ENCODE assay signal across 1 cellular context in the genomic region with DNA sequence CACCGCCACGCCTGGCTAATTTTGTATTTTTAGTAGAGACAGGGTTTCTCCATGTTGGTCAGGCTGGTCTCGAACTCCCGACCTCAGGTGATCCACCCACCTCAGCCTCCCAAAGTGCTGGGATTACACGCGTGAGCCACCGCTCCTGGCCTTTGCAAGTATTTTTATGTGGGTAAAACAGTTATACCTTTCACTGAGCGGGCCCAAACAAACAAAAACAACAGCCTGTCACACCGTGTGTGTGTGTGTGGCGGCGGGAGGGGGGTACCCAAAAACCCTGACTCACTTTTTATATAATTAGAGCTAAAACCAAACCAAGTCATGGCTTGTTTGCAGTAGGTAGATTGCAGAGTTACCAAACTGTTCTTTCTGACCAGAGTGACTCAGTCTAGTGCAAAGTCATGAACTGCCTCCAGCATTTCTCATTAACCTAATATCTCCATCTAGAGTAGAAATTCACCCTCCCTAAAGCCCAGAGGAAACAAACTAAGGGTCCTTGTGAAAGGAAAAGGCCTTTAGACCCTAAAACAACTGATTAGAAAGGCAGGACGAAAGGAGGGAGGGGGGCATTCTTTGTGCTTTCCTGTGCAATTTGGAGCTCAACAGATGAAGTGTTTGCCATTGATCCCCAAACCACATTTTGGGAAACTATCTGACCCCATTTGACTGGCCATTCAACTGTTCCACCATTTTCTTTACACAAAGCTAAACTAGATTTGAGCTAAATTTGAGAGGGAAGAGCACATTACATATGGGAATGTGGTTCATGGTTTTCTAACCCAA.
TF ChIP-seq lines count a peak whose summit lies in the region.

No MANE protein-coding gene starts in this region.

TF ChIP-seq in K562, 482 proteins besides CTCF, POLR2A, EP300 and RAD21 (continued from another document and continues in another):
- no peak for TF ChIP-seq ZNF318 (IDR thresholded peaks at IDR 0.05; ENCODE audit: borderline replicate concordance in 1 of 2, low read depth in 1 of 2)
- TF ChIP-seq SMARCE1 (IDR thresholded peaks at IDR 0.05) = 0 out of 2 replicates have a peak, but pooled peaks have one; percentile 31
- no peak for TF ChIP-seq CBX8 (IDR thresholded peaks at IDR 0.05; ENCODE audit: borderline replicate concordance, extremely low read depth, low read depth, low read length, poor library complexity, severe bottlenecking)
- peak; percentile 84 for TF ChIP-seq NFE2 (IDR thresholded peaks at IDR 0.05; ENCODE audit: low read depth)
- peak; percentile 66 for TF ChIP-seq C11orf30 (IDR thresholded peaks at IDR 0.05; ENCODE audit: low read depth)
- TF ChIP-seq SMARCC2 (IDR thresholded peaks at IDR 0.05; ENCODE audit: low read depth) = 0 out of 2 replicates have a peak, but pooled peaks have one; percentile 20
- peak; percentile 32; the same call in 1 of the 2 replicates for TF ChIP-seq SMAD4 (CRISPR knock-in tag; conservative IDR thresholded peaks at IDR 0.05)
- peak; percentile 68; the same call in 1 of the 2 replicates for TF ChIP-seq NFRKB (IDR thresholded peaks at IDR 0.05; ENCODE audit: low read depth)
- TF ChIP-seq, protein P1, sequence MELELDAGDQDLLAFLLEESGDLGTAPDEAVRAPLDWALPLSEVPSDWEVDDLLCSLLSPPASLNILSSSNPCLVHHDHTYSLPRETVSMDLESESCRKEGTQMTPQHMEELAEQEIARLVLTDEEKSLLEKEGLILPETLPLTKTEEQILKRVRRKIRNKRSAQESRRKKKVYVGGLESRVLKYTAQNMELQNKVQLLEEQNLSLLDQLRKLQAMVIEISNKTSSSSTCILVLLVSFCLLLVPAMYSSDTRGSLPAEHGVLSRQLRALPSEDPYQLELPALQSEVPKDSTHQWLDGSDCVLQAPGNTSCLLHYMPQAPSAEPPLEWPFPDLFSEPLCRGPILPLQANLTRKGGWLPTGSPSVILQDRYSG (tag; conservative IDR thresholded peaks at IDR 0.05; ENCODE audit: low read depth) = 0 out of 2 replicates have a peak, but pooled peaks have one; percentile 47
- 0 out of 2 replicates have a peak, but pooled peaks have one; percentile 10 for TF ChIP-seq GABPA (tag; conservative IDR thresholded peaks at IDR 0.05; ENCODE audit: low read depth)
- TF ChIP-seq PTTG1 (tag; IDR thresholded peaks at IDR 0.05; ENCODE audit: low read depth) = no peak
- peak; percentile 64 for TF ChIP-seq DMBX1 (CRISPR knock-in tag; IDR thresholded peaks at IDR 0.05; ENCODE audit: borderline replicate concordance)
- peak; percentile 10 for TF ChIP-seq NEUROD1 (IDR thresholded peaks at IDR 0.05; ENCODE audit: borderline replicate concordance, low read depth, low read length, partially characterized antibody)
- TF ChIP-seq SMC3 (conservative IDR thresholded peaks at IDR 0.05; ENCODE audit: insufficient read depth, low read depth, low read length) = no peak
- 0 out of 2 replicates have a peak, but pooled peaks have one; percentile 4 for TF ChIP-seq ZNF347 (CRISPR knock-in tag; IDR thresholded peaks at IDR 0.05; ENCODE audit: low read depth)
- peak; percentile 77 to 94 for TF ChIP-seq FOXA3 (CRISPR knock-in tag; conservative IDR thresholded peaks at IDR 0.05 in 1 of 2, IDR thresholded peaks at IDR 0.05 in 1 of 2)
- TF ChIP-seq FOSL1 (tag; conservative IDR thresholded peaks at IDR 0.05) = peak; percentile 90
- 0 out of 2 replicates have a peak, but pooled peaks have one; percentile 21 for TF ChIP-seq EP400 (IDR thresholded peaks at IDR 0.05)
- TF ChIP-seq SIN3B (IDR thresholded peaks at IDR 0.05; ENCODE audit: low read depth) = no peak
- no peak for TF ChIP-seq HNRNPLL (IDR thresholded peaks at IDR 0.05; ENCODE audit: low read depth, low read length, poor library complexity, severe bottlenecking)
- 0 out of 4 replicates have a peak, but pooled peaks have one; percentile 19 to 32 for TF ChIP-seq KDM1A (IDR thresholded peaks at IDR 0.05)
- peak; percentile 60; the same call in 1 of the 2 replicates for TF ChIP-seq ATF3 (IDR thresholded peaks at IDR 0.05)
- TF ChIP-seq ATF3 (CRISPR knock-in tag; conservative IDR thresholded peaks at IDR 0.05) = no peak
- 0 out of 4 replicates have a peak, but pooled peaks of 1 of the 2 experiments have one; percentile 33 for TF ChIP-seq MAZ (CRISPR knock-in tag; conservative IDR thresholded peaks at IDR 0.05 in 1 of 2, IDR thresholded peaks at IDR 0.05 in 1 of 2)
- TF ChIP-seq MAFF (IDR thresholded peaks at IDR 0.05; ENCODE audit: low read length) = peak; percentile 54; the same call in 1 of the 2 replicates
- no peak for TF ChIP-seq TRIM25 (IDR thresholded peaks at IDR 0.05; ENCODE audit: borderline replicate concordance)
- 0 out of 2 replicates have a peak, but pooled peaks have one; percentile 14 for TF ChIP-seq MEF2D (tag; conservative IDR thresholded peaks at IDR 0.05; ENCODE audit: low read depth)
- no peak for TF ChIP-seq ZKSCAN1 (IDR thresholded peaks at IDR 0.05; ENCODE audit: low read depth, low read length)
- TF ChIP-seq TRIM24 (IDR thresholded peaks at IDR 0.05) = 0 out of 4 replicates have a peak, but pooled peaks of 1 of the 2 experiments have one; percentile 7
- TF ChIP-seq THRAP3 (IDR thresholded peaks at IDR 0.05; ENCODE audit: borderline replicate concordance) = peak; percentile 93; the same call in 1 of the 2 replicates
- no peak for TF ChIP-seq RFX1 (IDR thresholded peaks at IDR 0.05)
- no peak for TF ChIP-seq RBBP5 (IDR thresholded peaks at IDR 0.05; ENCODE audit: borderline replicate concordance, insufficient read depth, low read length, poor library complexity, severe bottlenecking)
- peak; percentile 93 for TF ChIP-seq ZBTB17 (CRISPR knock-in tag; IDR thresholded peaks at IDR 0.05)
- peak; percentile 72; the same call in 1 of the 2 replicates for TF ChIP-seq MAFG (tag; conservative IDR thresholded peaks at IDR 0.05)
- TF ChIP-seq ZNF695 (CRISPR knock-in tag; IDR thresholded peaks at IDR 0.05) = 0 out of 2 replicates have a peak, but pooled peaks have one; percentile 39
- 0 out of 2 replicates have a peak, but pooled peaks have one; percentile 38 for TF ChIP-seq ZFX (CRISPR knock-in tag; IDR thresholded peaks at IDR 0.05)
- TF ChIP-seq, protein P2, sequence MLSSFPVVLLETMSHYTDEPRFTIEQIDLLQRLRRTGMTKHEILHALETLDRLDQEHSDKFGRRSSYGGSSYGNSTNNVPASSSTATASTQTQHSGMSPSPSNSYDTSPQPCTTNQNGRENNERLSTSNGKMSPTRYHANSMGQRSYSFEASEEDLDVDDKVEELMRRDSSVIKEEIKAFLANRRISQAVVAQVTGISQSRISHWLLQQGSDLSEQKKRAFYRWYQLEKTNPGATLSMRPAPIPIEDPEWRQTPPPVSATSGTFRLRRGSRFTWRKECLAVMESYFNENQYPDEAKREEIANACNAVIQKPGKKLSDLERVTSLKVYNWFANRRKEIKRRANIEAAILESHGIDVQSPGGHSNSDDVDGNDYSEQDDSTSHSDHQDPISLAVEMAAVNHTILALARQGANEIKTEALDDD (IDR thresholded peaks at IDR 0.05) = peak; percentile 98
- TF ChIP-seq TAL1 (IDR thresholded peaks at IDR 0.05) = no peak
- 0 out of 2 replicates have a peak, but pooled peaks have one; percentile 44 for TF ChIP-seq ZNF224 (CRISPR knock-in tag; IDR thresholded peaks at IDR 0.05)
- TF ChIP-seq MEIS2 (IDR thresholded peaks at IDR 0.05; ENCODE audit: partially characterized antibody) = no peak
- TF ChIP-seq SRSF7 (optimal IDR thresholded peaks at IDR 0.05; ENCODE audit: low read depth, low read length) = no peak
- TF ChIP-seq, protein P3, sequence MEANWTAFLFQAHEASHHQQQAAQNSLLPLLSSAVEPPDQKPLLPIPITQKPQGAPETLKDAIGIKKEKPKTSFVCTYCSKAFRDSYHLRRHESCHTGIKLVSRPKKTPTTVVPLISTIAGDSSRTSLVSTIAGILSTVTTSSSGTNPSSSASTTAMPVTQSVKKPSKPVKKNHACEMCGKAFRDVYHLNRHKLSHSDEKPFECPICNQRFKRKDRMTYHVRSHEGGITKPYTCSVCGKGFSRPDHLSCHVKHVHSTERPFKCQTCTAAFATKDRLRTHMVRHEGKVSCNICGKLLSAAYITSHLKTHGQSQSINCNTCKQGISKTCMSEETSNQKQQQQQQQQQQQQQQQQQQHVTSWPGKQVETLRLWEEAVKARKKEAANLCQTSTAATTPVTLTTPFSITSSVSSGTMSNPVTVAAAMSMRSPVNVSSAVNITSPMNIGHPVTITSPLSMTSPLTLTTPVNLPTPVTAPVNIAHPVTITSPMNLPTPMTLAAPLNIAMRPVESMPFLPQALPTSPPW (CRISPR knock-in tag; IDR thresholded peaks at IDR 0.05) = peak; percentile 75
- TF ChIP-seq SMARCA4 (IDR thresholded peaks at IDR 0.05) = peak; percentile 55; the same call in 1 of the 2 replicates
- TF ChIP-seq BACH1 (tag; IDR thresholded peaks at IDR 0.05) = peak; percentile 52; the same call in 1 of the 2 replicates
- no peak for TF ChIP-seq SMAD1 (IDR thresholded peaks at IDR 0.05; ENCODE audit: low read depth, low read length, partially characterized antibody)
